ENCODE assay signal across 22 cellular contexts in genomic region chr2:160165095-160165494, GRCh38. TPM values are rescaled to one million over a fixed set of nuclear protein-coding genes. Genes with fewer than 3 reads are reported as not detected.
DNase-seq lines count a peak whose midpoint lies in the region; ATAC-seq and TF ChIP-seq lines count a peak whose summit lies in the region.
"Had no signal": no experiment of that assay in that cellular context is flagged by ENCODE, and none has a peak within 500 bp of the region (broad histone marks: within the 10 kb centered on the region; RNA-seq: fewer than 3 reads in every experiment).

No MANE protein-coding gene starts in this region.

- peaks cover 18% of the 10 kb centered on the region for H3K4me1 ChIP-seq in PC-3 (ENCODE audit: insufficient read depth, low read length)
- peaks cover 0 to 7% (median 4%) of the 10 kb centered on the region in 6 donors for H3K4me1 ChIP-seq in spleen
- H3K4me1 ChIP-seq: HAP-1 had no signal

- no peak overlapping the region for H3K9ac ChIP-seq in PC-3 (ENCODE audit: low read length)

- H3K36me3 ChIP-seq in PC-3 (ENCODE audit: low read depth, low read length) (no peaks in the 10 kb centered on the region), spleen (no peaks in the 10 kb centered on the region), brain microvascular endothelial cell (replicated peaks) (no peaks in the 10 kb centered on the region)
- H3K36me3 ChIP-seq: BE2C, HAP-1 had no signal

- peak overlapping the region; percentile 49; the same call in 1 of the 2 replicates for H3K4me2 ChIP-seq in PC-3 (ENCODE audit: low read length)

- in situ Hi-C loops in brain microvascular endothelial cell (cut with HindIII; ENCODE audit: low pct_ligation_motif_present, low sequenced_read_pairs) = no loop called here

- POLR2A ChIA-PET in PC-3 (lab: Charles Lee; ENCODE audit: unreplicated experiment) = interaction anchor here (0.6 kb wide), 1 partner anchor 16 kb away, joined by 3 read pairs; no protein-coding TSS in a partner anchor

- no peak overlapping the region for H2AFZ ChIP-seq in PC-3 (ENCODE audit: low read length)

- H3K27ac ChIP-seq in PC-3 (ENCODE audit: low read length) (0 out of 2 replicates have a peak overlapping the region, but pooled peaks have one; percentile 52), spleen (peak overlapping the region; percentile 15 to 71 (median 58)), brain microvascular endothelial cell (no peak overlapping the region)

- H3K79me2 ChIP-seq in PC-3 (ENCODE audit: low read length) = no peaks in the 10 kb centered on the region

- intact Hi-C loops in PC-3 (cut with micrococcal nuclease) (no loop called here), spleen (cut with DNase I; ENCODE audit: low total_unique reads) (no loop called here)
- intact Hi-C loops in activated T-helper 1 cell treated with anti-CD3 and anti-CD28 coated beads, Interleukin-12 subunit alpha, Interleukin-12 subunit beta, Interleukin-2, Interleukin-4 antibody, amounts not matched to agents 30 ng/mL and 10 ng/mL and 1 ng/mL, durations not matched to agents 14 hours and 24 hours and 36 hours (cut with micrococcal nuclease) = no loop called here

- no peaks in the 10 kb centered on the region for H3F3A ChIP-seq in PC-3 (ENCODE audit: low read length, unreplicated experiment)

- TF ChIP-seq POLR2A in spleen (IDR thresholded peaks at IDR 0.05) = no peak

- no peaks in the 10 kb centered on the region for H4K20me1 ChIP-seq in PC-3 (ENCODE audit: low read length)

- H3K27me3 Mint-ChIP-seq in activated T-helper 1 cell treated with anti-CD3 and anti-CD28 coated beads, Interleukin-12 subunit alpha, Interleukin-12 subunit beta, Interleukin-2, Interleukin-4 antibody, amounts not matched to agents 30 ng/mL and 10 ng/mL and 1 ng/mL, durations not matched to agents 14 hours and 24 hours and 36 hours (ENCODE audit: insufficient read depth) = peaks cover 2% of the 10 kb centered on the region
- H3K27me3 Mint-ChIP-seq: IgD-negative memory B cell had no signal

- BruUV-seq in PC-3 (replicated peaks; lab: Mats Ljungman, UMichigan) = no TSS peak

- TF ChIP-seq CTCF in PC-3 (conservative IDR thresholded peaks at IDR 0.05; ENCODE audit: low read depth, low read length) (no peak), spleen (IDR thresholded peaks at IDR 0.05 in 8 of 11, conservative IDR thresholded peaks at IDR 0.05 in 3 of 11) (no peak), brain microvascular endothelial cell (IDR thresholded peaks at IDR 0.05; ENCODE audit: low read depth, low read length, missing control alignments) (no peak)

- CTCF ChIA-PET in PC-3 (lab: Charles Lee) = no interaction called here

- no peaks in the 10 kb centered on the region for H3K4me1 Mint-ChIP-seq in activated T-helper 1 cell treated with anti-CD3 and anti-CD28 coated beads, Interleukin-12 subunit alpha, Interleukin-12 subunit beta, Interleukin-2, Interleukin-4 antibody, amounts not matched to agents 30 ng/mL and 10 ng/mL and 1 ng/mL, durations not matched to agents 14 hours and 24 hours and 36 hours (ENCODE audit: low read depth)
- H3K4me1 Mint-ChIP-seq: CD4-positive, CD25-positive, alpha-beta regulatory T cell; CD8-positive, alpha-beta memory T cell; IgD-negative memory B cell had no signal

- DNase-seq in PC-3 (no peak), amniotic epithelial cell (ENCODE audit: low read depth) (peak; percentile 29), left kidney (ENCODE audit: low read depth, low spot score) (peak; percentile 47), spleen (no peak), brain microvascular endothelial cell (no peak), NCI-H2171 treated with DMSO at 0.1 percent for 48 hours (lab: John Stamatoyannopoulos, UW) (no peak)
- no peak for DNase-seq in activated T-helper 1 cell treated with anti-CD3 and anti-CD28 coated beads, Interleukin-12 subunit alpha, Interleukin-12 subunit beta, Interleukin-2, Interleukin-4 antibody, amounts not matched to agents 30 ng/mL and 10 ng/mL and 1 ng/mL, durations not matched to agents 14 hours and 24 hours and 36 hours (ENCODE audit: low spot score)
- DNase-seq: ACHN; BE2C; C1 segment of cervical spinal cord; CD4-positive, CD25-positive, alpha-beta regulatory T cell; CD8-positive, alpha-beta memory T cell; COR-L47; DMS 273 treated with DMSO at 0.1 percent for 48 hours; DMS53; DND-41; EL had no signal

- 55 to 72% (median 67%) methylated on average over 2 of the region's 2 CpGs for WGBS in spleen, 5 donors

- no peak overlapping the region for H3K4me3 Mint-ChIP-seq in activated T-helper 1 cell treated with anti-CD3 and anti-CD28 coated beads, Interleukin-12 subunit alpha, Interleukin-12 subunit beta, Interleukin-2, Interleukin-4 antibody, amounts not matched to agents 30 ng/mL and 10 ng/mL and 1 ng/mL, durations not matched to agents 14 hours and 24 hours and 36 hours
- H3K4me3 Mint-ChIP-seq: CD4-positive, CD25-positive, alpha-beta regulatory T cell; CD8-positive, alpha-beta memory T cell; IgD-negative memory B cell had no signal

- no peaks in the 10 kb centered on the region for H3K27me3 ChIP-seq in PC-3 (ENCODE audit: low read length)
- H3K27me3 ChIP-seq in spleen (replicated peaks in 1 of 7) = no peaks in the 10 kb centered on the region
- no peaks in the 10 kb centered on the region for H3K27me3 ChIP-seq in brain microvascular endothelial cell (replicated peaks)
- H3K27me3 ChIP-seq: BE2C had no signal

- no peaks in the 10 kb centered on the region for H3K9me3 Mint-ChIP-seq in activated T-helper 1 cell treated with anti-CD3 and anti-CD28 coated beads, Interleukin-12 subunit alpha, Interleukin-12 subunit beta, Interleukin-2, Interleukin-4 antibody, amounts not matched to agents 30 ng/mL and 10 ng/mL and 1 ng/mL, durations not matched to agents 14 hours and 24 hours and 36 hours
- H3K9me3 Mint-ChIP-seq: CD4-positive, CD25-positive, alpha-beta regulatory T cell; CD8-positive, alpha-beta memory T cell; IgD-negative memory B cell had no signal

- ATAC-seq in PC-3 = no peak
- no peak for ATAC-seq in GM21723 (IDR thresholded peaks at IDR 0.05; ENCODE audit: unreplicated experiment)
- ATAC-seq: HepG2 had no signal

- no peaks in the 10 kb centered on the region for H3K9me2 ChIP-seq in PC-3 (replicated peaks; ENCODE audit: low read length)

- H3K4me3 ChIP-seq in PC-3 (ENCODE audit: low read length) (no peak overlapping the region), spleen (no peak overlapping the region), brain microvascular endothelial cell (ENCODE audit: low read depth, low read length) (no peak overlapping the region)
- H3K4me3 ChIP-seq: HAP-1 had no signal

- H3K9me3 ChIP-seq in PC-3 (ENCODE audit: low read length) (no peaks in the 10 kb centered on the region), spleen (no peaks in the 10 kb centered on the region)
- H3K9me3 ChIP-seq: BE2C, HAP-1 had no signal

- no peaks in the 10 kb centered on the region for H3K36me3 Mint-ChIP-seq in activated T-helper 1 cell treated with anti-CD3 and anti-CD28 coated beads, Interleukin-12 subunit alpha, Interleukin-12 subunit beta, Interleukin-2, Interleukin-4 antibody, amounts not matched to agents 30 ng/mL and 10 ng/mL and 1 ng/mL, durations not matched to agents 14 hours and 24 hours and 36 hours (ENCODE audit: low read depth)
- H3K36me3 Mint-ChIP-seq: CD4-positive, CD25-positive, alpha-beta regulatory T cell; CD8-positive, alpha-beta memory T cell; IgD-negative memory B cell had no signal

- H3K27ac Mint-ChIP-seq in activated T-helper 1 cell treated with anti-CD3 and anti-CD28 coated beads, Interleukin-12 subunit alpha, Interleukin-12 subunit beta, Interleukin-2, Interleukin-4 antibody, amounts not matched to agents 30 ng/mL and 10 ng/mL and 1 ng/mL, durations not matched to agents 14 hours and 24 hours and 36 hours = no peak overlapping the region
- H3K27ac Mint-ChIP-seq: CD4-positive, CD25-positive, alpha-beta regulatory T cell; CD8-positive, alpha-beta memory T cell; IgD-negative memory B cell had no signal

RNA-seq across cellular contexts. Expression of gene ITGB6, which starts 35.0 kb away (rescaled TPM):
- total RNA-seq in PC-3 (2014; rRNA removed) (7.2 and 7.3 TPM in 2 replicates), spleen (not detected)
- under 1 TPM in 1 of 3 donors, not detected in 2; 0.02 TPM for polyA plus RNA-seq in spleen
- not detected in 2 replicates for total RNA-seq in activated T-helper 1 cell treated with anti-CD3 and anti-CD28 coated beads, Interleukin-12 subunit alpha, Interleukin-12 subunit beta, Interleukin-2, Interleukin-4 antibody, amounts not matched to agents 30 ng/mL and 10 ng/mL and 1 ng/mL, durations not matched to agents 14 hours and 24 hours and 36 hours
- total RNA-seq: CD4-positive, CD25-positive, alpha-beta regulatory T cell; CD8-positive, alpha-beta memory T cell; H4; HepG2 had no signal
- polyA plus RNA-seq: CD4-positive, CD25-positive, alpha-beta regulatory T cell; CD8-positive, alpha-beta memory T cell; HepG2; IgD-negative memory B cell had no signal

Comparison
In these comparisons a context has a peak if more than half of its experiments do, and no peak if none do; other contexts are left out.
1. DNase-seq: peak in amniotic epithelial cell (single experiment) and left kidney (single experiment); none in PC-3 (single experiment), spleen (single experiment), activated T-helper 1 cell treated with anti-CD3 and anti-CD28 coated beads, Interleukin-12 subunit alpha, Interleukin-12 subunit beta, Interleukin-2, Interleukin-4 antibody, amounts not matched to agents 30 ng/mL and 10 ng/mL and 1 ng/mL, durations not matched to agents 14 hours and 24 hours and 36 hours (single experiment), brain microvascular endothelial cell (single experiment) and NCI-H2171 treated with DMSO at 0.1 percent for 48 hours (single experiment).